In genomic region chr22:31943976-31944699, GRCh38 we compare ENCODE assay signal across 8 cellular contexts. TPM values are rescaled to one million over a fixed set of nuclear protein-coding genes. Genes with fewer than 3 reads are reported as not detected.
DNase-seq lines count a peak whose midpoint lies in the region; ATAC-seq, FAIRE-seq and TF ChIP-seq lines count a peak whose summit lies in the region.

Gene YWHAH (plus strand): TSS chr22:31944535. CDS start chr22:31944734, 199 bp downstream.

- TF ChIP-seq CTCF in fibroblast of lung (conservative IDR thresholded peaks at IDR 0.05 in 1 of 2, IDR thresholded peaks at IDR 0.05 in 1 of 2; ENCODE audit: low read depth in 1 of 2, low read length in 2 of 2), result no peak

- H3K9me3 Mint-ChIP-seq in activated T-helper 1 cell treated with anti-CD3 and anti-CD28 coated beads, Interleukin-12 subunit alpha, Interleukin-12 subunit beta, Interleukin-2, Interleukin-4 antibody, amounts not matched to agents 30 ng/mL and 10 ng/mL and 1 ng/mL, durations not matched to agents 14 hours and 24 hours and 36 hours, result no peaks in the 10 kb centered on the region
- no peaks in the 10 kb centered on the region for H3K9me3 Mint-ChIP-seq in naive thymus-derived CD8-positive, alpha-beta T cell
- no peaks in the 10 kb centered on the region for H3K9me3 Mint-ChIP-seq in stimulated activated naive B cell treated with anti-CD40 and anti-IgM and Interleukin-4, amounts not matched to agents 10 μg/mL and 1 μg/mL and 100 μg/mL, for 72 hours

- peaks cover 13% of the 10 kb centered on the region for H3K36me3 Mint-ChIP-seq in activated T-helper 1 cell treated with anti-CD3 and anti-CD28 coated beads, Interleukin-12 subunit alpha, Interleukin-12 subunit beta, Interleukin-2, Interleukin-4 antibody, amounts not matched to agents 30 ng/mL and 10 ng/mL and 1 ng/mL, durations not matched to agents 14 hours and 24 hours and 36 hours (ENCODE audit: low read depth)
- H3K36me3 Mint-ChIP-seq in naive thymus-derived CD8-positive, alpha-beta T cell, result peaks cover 0 to 6% (median 0%) of the 10 kb centered on the region in 3 donors
- peaks cover 3 to 8% of the 10 kb centered on the region in 2 donors for H3K36me3 Mint-ChIP-seq in stimulated activated naive B cell treated with anti-CD40 and anti-IgM and Interleukin-4, amounts not matched to agents 10 μg/mL and 1 μg/mL and 100 μg/mL, for 72 hours

- peaks cover 21% of the 10 kb centered on the region for H3K4me1 Mint-ChIP-seq in activated T-helper 1 cell treated with anti-CD3 and anti-CD28 coated beads, Interleukin-12 subunit alpha, Interleukin-12 subunit beta, Interleukin-2, Interleukin-4 antibody, amounts not matched to agents 30 ng/mL and 10 ng/mL and 1 ng/mL, durations not matched to agents 14 hours and 24 hours and 36 hours (ENCODE audit: low read depth)
- H3K4me1 Mint-ChIP-seq in naive thymus-derived CD8-positive, alpha-beta T cell, result peaks cover 7 to 21% (median 18%) of the 10 kb centered on the region in 4 donors
- peaks cover 12 to 30% of the 10 kb centered on the region in 2 donors for H3K4me1 Mint-ChIP-seq in stimulated activated naive B cell treated with anti-CD40 and anti-IgM and Interleukin-4, amounts not matched to agents 10 μg/mL and 1 μg/mL and 100 μg/mL, for 72 hours

- peak within 1 kb of the TSS; percentile 95 to 99 (median 96) for H3K4me3 ChIP-seq in fibroblast of lung (replicated peaks in 1 of 4; ENCODE audit: control extremely low read depth in 1 of 4, insufficient read depth in 1 of 4, low read depth in 3 of 4, low read length in 4 of 4)

- H3K36me3 ChIP-seq in fibroblast of lung (ENCODE audit: control insufficient read depth, insufficient read depth, low read length), result peaks cover 2% of the 10 kb centered on the region

- H3K27ac ChIP-seq in fibroblast of lung (ENCODE audit: insufficient read depth, low read length), result peak within 1 kb of the TSS; percentile 89

- H3K79me2 ChIP-seq in fibroblast of lung (ENCODE audit: control insufficient read depth, insufficient read depth, low read length), result peaks cover 46% of the 10 kb centered on the region

- peak; percentile 86 for DNase-seq in DMS53 (lab: John Stamatoyannopoulos, UW)
- DNase-seq in KBM-7, result peak; percentile 90
- peak; percentile 86 for DNase-seq in RCC 7860 (ENCODE audit: low spot score)
- peak; percentile 87 for DNase-seq in activated T-helper 1 cell treated with anti-CD3 and anti-CD28 coated beads, Interleukin-12 subunit alpha, Interleukin-12 subunit beta, Interleukin-2, Interleukin-4 antibody, amounts not matched to agents 30 ng/mL and 10 ng/mL and 1 ng/mL, durations not matched to agents 14 hours and 24 hours and 36 hours (ENCODE audit: low spot score)
- DNase-seq in fibroblast of lung (ENCODE audit: low read depth in 2 of 2), result peak; percentile 82 to 92
- peak; percentile 72 to 91 (median 80) for DNase-seq in naive thymus-derived CD8-positive, alpha-beta T cell
- peak; percentile 90 for DNase-seq in stimulated activated naive B cell treated with anti-CD40 and anti-IgM and Interleukin-4, amounts not matched to agents 10 μg/mL and 1 μg/mL and 100 μg/mL, for 72 hours

- no peaks in the 10 kb centered on the region for H3K27me3 ChIP-seq in fibroblast of lung (ENCODE audit: control insufficient read depth, insufficient read depth, low read length)

- POLR2A ChIA-PET in naive thymus-derived CD8-positive, alpha-beta T cell (lab: Charles Lee), result interaction anchor here (0.6 to 1.7 kb wide), 2 partner anchors 12 to 27 kb away, joined by 4 to 5 read pairs; no protein-coding TSS in a partner anchor

- H3K27ac Mint-ChIP-seq in activated T-helper 1 cell treated with anti-CD3 and anti-CD28 coated beads, Interleukin-12 subunit alpha, Interleukin-12 subunit beta, Interleukin-2, Interleukin-4 antibody, amounts not matched to agents 30 ng/mL and 10 ng/mL and 1 ng/mL, durations not matched to agents 14 hours and 24 hours and 36 hours, result peak within 1 kb of the TSS; percentile 96
- peak within 1 kb of the TSS in 9 of 10 donors; percentile 55 to 94 (median 92) for H3K27ac Mint-ChIP-seq in naive thymus-derived CD8-positive, alpha-beta T cell
- H3K27ac Mint-ChIP-seq in stimulated activated naive B cell treated with anti-CD40 and anti-IgM and Interleukin-4, amounts not matched to agents 10 μg/mL and 1 μg/mL and 100 μg/mL, for 72 hours, result peak within 1 kb of the TSS; percentile 96

- no peaks in the 10 kb centered on the region for H3K9me3 ChIP-seq in fibroblast of lung (ENCODE audit: control insufficient read depth, insufficient read depth, low read depth, low read length)

- peak; percentile 57 for ATAC-seq in GM21619 (IDR thresholded peaks at IDR 0.05; ENCODE audit: unreplicated experiment)
- ATAC-seq in naive thymus-derived CD8-positive, alpha-beta T cell, result peak; percentile 70 to 74
- ATAC-seq in stimulated activated naive B cell treated with anti-CD40 and anti-IgM and Interleukin-4, amounts not matched to agents 10 μg/mL and 1 μg/mL and 100 μg/mL, for 72 hours (replicated peaks), result peak; percentile 76 to 81

- H3K4me3 Mint-ChIP-seq in activated T-helper 1 cell treated with anti-CD3 and anti-CD28 coated beads, Interleukin-12 subunit alpha, Interleukin-12 subunit beta, Interleukin-2, Interleukin-4 antibody, amounts not matched to agents 30 ng/mL and 10 ng/mL and 1 ng/mL, durations not matched to agents 14 hours and 24 hours and 36 hours, result peak within 1 kb of the TSS; percentile 90
- H3K4me3 Mint-ChIP-seq in naive thymus-derived CD8-positive, alpha-beta T cell, result peak within 1 kb of the TSS in 9 of 10 donors; percentile 86 to 96 (median 91)
- H3K4me3 Mint-ChIP-seq in stimulated activated naive B cell treated with anti-CD40 and anti-IgM and Interleukin-4, amounts not matched to agents 10 μg/mL and 1 μg/mL and 100 μg/mL, for 72 hours, result no peak within 1 kb of the TSS

- H4K20me1 ChIP-seq in fibroblast of lung (ENCODE audit: control insufficient read depth, extremely low read depth, insufficient read depth, low read length), result peaks cover 2% of the 10 kb centered on the region

- H3K27me3 Mint-ChIP-seq in activated T-helper 1 cell treated with anti-CD3 and anti-CD28 coated beads, Interleukin-12 subunit alpha, Interleukin-12 subunit beta, Interleukin-2, Interleukin-4 antibody, amounts not matched to agents 30 ng/mL and 10 ng/mL and 1 ng/mL, durations not matched to agents 14 hours and 24 hours and 36 hours (ENCODE audit: insufficient read depth), result no peaks in the 10 kb centered on the region
- no peaks in the 10 kb centered on the region for H3K27me3 Mint-ChIP-seq in naive thymus-derived CD8-positive, alpha-beta T cell
- no peaks in the 10 kb centered on the region for H3K27me3 Mint-ChIP-seq in stimulated activated naive B cell treated with anti-CD40 and anti-IgM and Interleukin-4, amounts not matched to agents 10 μg/mL and 1 μg/mL and 100 μg/mL, for 72 hours

- peaks cover 7% of the 10 kb centered on the region for H3K4me1 ChIP-seq in fibroblast of lung (ENCODE audit: control insufficient read depth, extremely low read depth, insufficient read depth, low read length)

- peak within 1 kb of the TSS; percentile 94 for H3K9ac ChIP-seq in fibroblast of lung (ENCODE audit: insufficient read depth, low read length)

- peak within 1 kb of the TSS; percentile 93 for H2AFZ ChIP-seq in fibroblast of lung (ENCODE audit: low read length)

- in situ Hi-C loops in KBM-7 (cut with MboI; ENCODE audit: low pct_unique_long_range_greater_than_20kb, low sequenced_read_pairs), result no loop called here

- peak within 1 kb of the TSS; percentile 98 for H3K4me2 ChIP-seq in fibroblast of lung (ENCODE audit: extremely low read depth, insufficient read depth, low read length)

- intact Hi-C loops in activated T-helper 1 cell treated with anti-CD3 and anti-CD28 coated beads, Interleukin-12 subunit alpha, Interleukin-12 subunit beta, Interleukin-2, Interleukin-4 antibody, amounts not matched to agents 30 ng/mL and 10 ng/mL and 1 ng/mL, durations not matched to agents 14 hours and 24 hours and 36 hours (cut with micrococcal nuclease), result loop anchor here (1.0 to 10.0 kb wide), 8 partner anchors 26 to 859 kb away; partner anchors contain the start of genes DRG1, PISD, PRR14L and SMTN

- no peak for FAIRE-seq in RCC 7860 (lab: Jason Lieb, UNC)

RNA-seq across cellular contexts. Expression of gene YWHAH, which starts in this region (rescaled TPM):
- 128 and 139 TPM in 2 replicates for total RNA-seq in activated T-helper 1 cell treated with anti-CD3 and anti-CD28 coated beads, Interleukin-12 subunit alpha, Interleukin-12 subunit beta, Interleukin-2, Interleukin-4 antibody, amounts not matched to agents 30 ng/mL and 10 ng/mL and 1 ng/mL, durations not matched to agents 14 hours and 24 hours and 36 hours
- total RNA-seq in fibroblast of lung, result 63.4 and 77.5 TPM in 2 replicates
- 233 and 250 TPM in 2 replicates for polyA plus RNA-seq in fibroblast of lung
- 179 and 182 TPM in 2 replicates for polyA plus RNA-seq in fibroblast of lung (2012)
- 110 and 123 TPM in 2 replicates for polyA minus RNA-seq in fibroblast of lung (ENCODE audit: low replicate concordance)
- total RNA-seq in naive thymus-derived CD8-positive, alpha-beta T cell, result 10 to 100 TPM; 29.9 to 30.9 TPM
- 10 to 100 TPM; 25.1 to 44.4 (median 32.5) TPM for polyA plus RNA-seq in naive thymus-derived CD8-positive, alpha-beta T cell

Comparison
In these comparisons a context has a peak if more than half of its experiments do, and no peak if none do; other contexts are left out.
1. Peak in every context shown above with its lines: DNase-seq, ATAC-seq, H3K4me3 ChIP-seq and H3K27ac ChIP-seq.
2. H3K4me3 Mint-ChIP-seq: peak in activated T-helper 1 cell treated with anti-CD3 and anti-CD28 coated beads, Interleukin-12 subunit alpha, Interleukin-12 subunit beta, Interleukin-2, Interleukin-4 antibody, amounts not matched to agents 30 ng/mL and 10 ng/mL and 1 ng/mL, durations not matched to agents 14 hours and 24 hours and 36 hours (single experiment) and naive thymus-derived CD8-positive, alpha-beta T cell (9 of 10); none in stimulated activated naive B cell treated with anti-CD40 and anti-IgM and Interleukin-4, amounts not matched to agents 10 μg/mL and 1 μg/mL and 100 μg/mL, for 72 hours (0 of 2).